5 cellular contexts compared by ENCODE assay signal in the genomic region with DNA sequence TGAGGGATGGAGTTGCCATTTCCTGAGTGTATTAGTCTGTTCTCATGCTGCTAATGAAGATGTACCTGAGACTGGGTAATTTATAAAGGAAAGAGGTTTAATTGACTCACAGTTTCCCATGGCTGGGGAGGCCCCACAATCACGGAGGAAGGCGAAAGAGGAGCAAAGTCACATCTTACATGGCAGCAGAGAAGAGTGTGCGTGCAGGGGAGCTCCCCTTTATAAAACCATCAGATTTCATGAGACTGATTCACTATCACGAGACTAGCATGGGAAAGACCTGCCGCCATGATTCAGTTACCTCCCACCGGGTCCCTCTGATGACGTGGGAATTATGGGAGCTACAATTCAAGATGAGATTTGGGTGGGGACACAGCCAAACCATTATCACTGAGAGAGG. TPM values are rescaled to one million over a fixed set of nuclear protein-coding genes. Genes with fewer than 3 reads are reported as not detected.
"Had no signal": no experiment of that assay in that cellular context is flagged by ENCODE, and none has a peak within 500 bp of the region (broad histone marks: within the 10 kb centered on the region; RNA-seq: fewer than 3 reads in every experiment).

No MANE protein-coding gene starts in this region.

RNA-seq across cellular contexts. Expression of a gene that starts 33.4 kb away (rescaled TPM):
- total RNA-seq: body of pancreas, left ventricle myocardium superior, sciatic nerve had no signal
- polyA plus RNA-seq: mammary epithelial cell; naive thymus-derived CD8-positive, alpha-beta T cell had no signal
